In genomic region chr19:36605839-36606478, GRCh38 we compare ENCODE assay signal across 9 cellular contexts. TPM values are rescaled to one million over a fixed set of nuclear protein-coding genes. Genes with fewer than 3 reads are reported as not detected.
DNase-seq lines count a peak whose midpoint lies in the region; ATAC-seq, FAIRE-seq and TF ChIP-seq lines count a peak whose summit lies in the region.
"Had no signal": no experiment of that assay in that cellular context is flagged by ENCODE, and none has a peak within 500 bp of the region (broad histone marks: within the 10 kb centered on the region; RNA-seq: fewer than 3 reads in every experiment).

No MANE protein-coding gene starts in this region.

- H3K9me3 ChIP-seq in Peyer's patch (peaks cover 0 to 7% (median 0%) of the 10 kb centered on the region in 4 donors), esophagus muscularis mucosa (peaks cover 0 to 7% (median 2%) of the 10 kb centered on the region in 4 donors), pancreas (no peaks in the 10 kb centered on the region)

- H3K27me3 ChIP-seq in Peyer's patch (no peaks in the 10 kb centered on the region), esophagus muscularis mucosa (no peaks in the 10 kb centered on the region), pancreas (no peaks in the 10 kb centered on the region)

- DNase-seq in Right ventricle myocardium inferior (ENCODE audit: missing footprints) (no peak), Right ventricle myocardium superior (no peak), Peyer's patch (no peak), esophagus muscularis mucosa (ENCODE audit: extremely low spot score) (no peak), pancreas (no peak), NOMO-1 treated with DMSO at 0.1 percent for 48 hours (lab: John Stamatoyannopoulos, UW; ENCODE audit: unreplicated experiment) (no peak)

- no peak for FAIRE-seq in pancreas (lab: Jason Lieb, UNC)
- FAIRE-seq: colon had no signal

- H3K27ac ChIP-seq in Peyer's patch (peak overlapping the region; percentile 66 to 84 (median 76)), esophagus muscularis mucosa (replicated peaks in 1 of 4) (peak overlapping the region; percentile 80 to 87 (median 83)), pancreas (peak overlapping the region in 2 of 4 donors; percentile 42 to 69)

- intact Hi-C loops in Right ventricle myocardium inferior (cut with DNase I): no loop called here
- intact Hi-C loops in Right ventricle myocardium superior (cut with DNase I): no loop called here
- intact Hi-C loops in esophagus muscularis mucosa (cut with DNase I): no loop called here
- intact Hi-C loops in pancreas (cut with DNase I): no loop called here

- H3K4me3 ChIP-seq in Peyer's patch (peak overlapping the region; percentile 52 to 74 (median 64)), esophagus muscularis mucosa (peak overlapping the region; percentile 66 to 84 (median 74)), pancreas (peak overlapping the region; percentile 36 to 75 (median 52))

- peak; percentile 1 for ATAC-seq in Right ventricle myocardium inferior
- ATAC-seq in Right ventricle myocardium superior (ENCODE audit: poor library complexity): no peak
- no peak for ATAC-seq in pancreas
- ATAC-seq in esophagus mucosa: no peak
- no peak for ATAC-seq in HG02763 (IDR thresholded peaks at IDR 0.05; ENCODE audit: unreplicated experiment)

- H3K36me3 ChIP-seq in Peyer's patch: peaks cover 0 to 2% (median 0%) of the 10 kb centered on the region in 3 donors
- H3K36me3 ChIP-seq in esophagus muscularis mucosa: peaks cover 13 to 33% (median 23%) of the 10 kb centered on the region in 4 donors
- H3K36me3 ChIP-seq in pancreas: no peaks in the 10 kb centered on the region

- TF ChIP-seq CTCF in Peyer's patch (IDR thresholded peaks at IDR 0.05) (no peak), esophagus muscularis mucosa (IDR thresholded peaks at IDR 0.05) (no peak), pancreas (IDR thresholded peaks at IDR 0.05) (no peak)

- peaks cover 0 to 8% (median 0%) of the 10 kb centered on the region in 4 donors for H3K4me1 ChIP-seq in Peyer's patch
- H3K4me1 ChIP-seq in esophagus muscularis mucosa: peaks cover 12 to 25% (median 17%) of the 10 kb centered on the region in 4 donors
- no peaks in the 10 kb centered on the region for H3K4me1 ChIP-seq in pancreas

- TF ChIP-seq POLR2A in Peyer's patch (IDR thresholded peaks at IDR 0.05): no peak
- no peak for TF ChIP-seq POLR2A in esophagus muscularis mucosa (IDR thresholded peaks at IDR 0.05; ENCODE audit: low read depth)

- WGBS in esophagus muscularis mucosa: 0% methylated on average over 1 of the region's 2 CpGs
- 2 to 4% methylated on average over 2 of the region's 2 CpGs for WGBS in pancreas, 2 donors

- no peak for TF ChIP-seq EP300 in esophagus muscularis mucosa (IDR thresholded peaks at IDR 0.05)

RNA-seq across cellular contexts. Expression of gene ZNF382, which starts 0.8 kb away (rescaled TPM):
- total RNA-seq in Right ventricle myocardium inferior (19.5 TPM), Right ventricle myocardium superior (19.1 TPM), Peyer's patch (10 to 100 TPM in 2 of 4 donors, 1 to 10 TPM in 2; 1.2 to 16.5 (median 7.3) TPM), esophagus muscularis mucosa (10 to 100 TPM; 17.1 to 25.7 (median 19.6) TPM), pancreas (1 to 10 TPM; 1.8 to 5.4 (median 2.1) TPM), esophagus mucosa (0.72 TPM)
- 1 to 10 TPM; 1.3 to 2.2 TPM for polyA plus RNA-seq in pancreas

RNA-seq across cellular contexts. Expression of gene ZNF529, which starts 32.9 kb away (rescaled TPM):
- total RNA-seq in Right ventricle myocardium inferior: 15.3 TPM
- total RNA-seq in Right ventricle myocardium superior: 13.4 TPM
- 10 to 100 TPM in 1 of 4 donors, 1 to 10 TPM in 3; 4.2 to 14.0 (median 5.8) TPM for total RNA-seq in Peyer's patch
- 10 to 100 TPM; 11.6 to 17.6 (median 12.7) TPM for total RNA-seq in esophagus muscularis mucosa
- 1 to 10 TPM; 2.3 to 7.0 (median 3.7) TPM for total RNA-seq in pancreas
- 1 to 10 TPM; 2.5 to 5.3 TPM for polyA plus RNA-seq in pancreas
- total RNA-seq in esophagus mucosa: 3.8 TPM
